Comparison of ENCODE assay signal across 1 cellular context in genomic region chr14:61574514-61574807, GRCh38.
TF ChIP-seq lines count a peak whose summit lies in the region.

No MANE protein-coding gene starts in this region.

TF ChIP-seq in HepG2, 621 proteins besides CTCF, POLR2A, EP300 and RAD21 (continued from another document):
- no peak for TF ChIP-seq ZNF407 (CRISPR knock-in tag; IDR thresholded peaks at IDR 0.05; ENCODE audit: not compliant biosample characterization)
- no peak for TF ChIP-seq ZNF383 (CRISPR knock-in tag; IDR thresholded peaks at IDR 0.05; ENCODE audit: borderline replicate concordance)
- no peak for TF ChIP-seq ZSCAN5A (CRISPR knock-in tag; IDR thresholded peaks at IDR 0.05; ENCODE audit: borderline replicate concordance)
- TF ChIP-seq ZNF317 (CRISPR knock-in tag; IDR thresholded peaks at IDR 0.05) = no peak
- TF ChIP-seq MXI1 (IDR thresholded peaks at IDR 0.05; ENCODE audit: borderline replicate concordance, low read depth, low read length) = no peak
- no peak for TF ChIP-seq HIC2 (CRISPR knock-in tag; IDR thresholded peaks at IDR 0.05; ENCODE audit: low read depth)
- TF ChIP-seq KLF9 (CRISPR knock-in tag; IDR thresholded peaks at IDR 0.05; ENCODE audit: low read depth) = no peak
- TF ChIP-seq IKZF1 (IDR thresholded peaks at IDR 0.05) = no peak
- no peak for TF ChIP-seq FOXO4 (CRISPR knock-in tag; conservative IDR thresholded peaks at IDR 0.05)
- TF ChIP-seq ZNF598 (CRISPR knock-in tag; IDR thresholded peaks at IDR 0.05; ENCODE audit: borderline replicate concordance) = no peak
- no peak for TF ChIP-seq AGO1 (IDR thresholded peaks at IDR 0.05; ENCODE audit: low read depth, low read length, poor library complexity, severe bottlenecking)
